19 cellular contexts compared by ENCODE assay signal in genomic region chr14:97697772-97698171, GRCh38.
DNase-seq lines count a peak whose midpoint lies in the region; ATAC-seq, FAIRE-seq and TF ChIP-seq lines count a peak whose summit lies in the region.
"Had no signal": no experiment of that assay in that cellular context is flagged by ENCODE, and none has a peak within 500 bp of the region (broad histone marks: within the 10 kb centered on the region; RNA-seq: fewer than 3 reads in every experiment).

No MANE protein-coding gene starts in this region.

- no peak overlapping the region for H3K27ac ChIP-seq in CD4-positive, CD25-positive, alpha-beta regulatory T cell (ENCODE audit: insufficient read depth, low read length, poor library complexity, severe bottlenecking)
- H3K27ac ChIP-seq: colonic mucosa, HL-60, right atrium auricular region had no signal

- no peaks in the 10 kb centered on the region for H3K9me3 ChIP-seq in CD4-positive, CD25-positive, alpha-beta regulatory T cell (ENCODE audit: control insufficient read depth in 2 of 2, low read length in 2 of 2)
- H3K9me3 ChIP-seq: colonic mucosa had no signal

- H3K36me3 Mint-ChIP-seq in CD4-positive, CD25-positive, alpha-beta regulatory T cell = peaks cover 3% of the 10 kb centered on the region
- peaks cover 34% of the 10 kb centered on the region for H3K36me3 Mint-ChIP-seq in activated CD4-positive, alpha-beta memory T cell treated with anti-CD3 and anti-CD28 coated beads, Interleukin-2, amount 10 ng/mL, durations not matched to agents 7 days and 5 days (ENCODE audit: low read depth)

- POLR2A ChIA-PET in activated CD4-positive, alpha-beta memory T cell treated with anti-CD3 and anti-CD28 coated beads, Interleukin-2, amount 10 ng/mL, durations not matched to agents 7 days and 5 days (lab: Charles Lee) = interaction anchor here (0.7 to 1.8 kb wide), 5 partner anchors 10 to 95 kb away, joined by 3 to 10 read pairs (median 3); no protein-coding TSS in a partner anchor

- H3K4me1 ChIP-seq in CD4-positive, CD25-positive, alpha-beta regulatory T cell (ENCODE audit: control insufficient read depth, insufficient read depth, low read length, poor library complexity, severe bottlenecking) = peaks cover 25% of the 10 kb centered on the region
- H3K4me1 ChIP-seq: colonic mucosa, right atrium auricular region had no signal

- CTCF ChIA-PET in activated CD4-positive, alpha-beta memory T cell treated with anti-CD3 and anti-CD28 coated beads, Interleukin-2, amount 10 ng/mL, durations not matched to agents 7 days and 5 days (lab: Charles Lee) = no interaction called here

- peaks cover 8 to 49% (median 33%) of the 10 kb centered on the region in 4 donors for H3K4me1 Mint-ChIP-seq in CD4-positive, CD25-positive, alpha-beta regulatory T cell
- H3K4me1 Mint-ChIP-seq in activated CD4-positive, alpha-beta memory T cell treated with anti-CD3 and anti-CD28 coated beads, Interleukin-2, amount 10 ng/mL, durations not matched to agents 7 days and 5 days = peaks cover 44% of the 10 kb centered on the region

- FAIRE-seq in GM12892 (lab: Jason Lieb, UNC) = peak; percentile 95

- H3K9me3 Mint-ChIP-seq in CD4-positive, CD25-positive, alpha-beta regulatory T cell = peaks cover 0 to 5% (median 0%) of the 10 kb centered on the region in 7 donors
- H3K9me3 Mint-ChIP-seq in activated CD4-positive, alpha-beta memory T cell treated with anti-CD3 and anti-CD28 coated beads, Interleukin-2, amount 10 ng/mL, durations not matched to agents 7 days and 5 days = peaks cover 22% of the 10 kb centered on the region

- H3K4me3 ChIP-seq in CD4-positive, CD25-positive, alpha-beta regulatory T cell (ENCODE audit: low read depth, low read length) = peak overlapping the region; percentile 11
- H3K4me3 ChIP-seq: colonic mucosa, right atrium auricular region had no signal

- no peaks in the 10 kb centered on the region for H3K27me3 Mint-ChIP-seq in CD4-positive, CD25-positive, alpha-beta regulatory T cell
- H3K27me3 Mint-ChIP-seq in activated CD4-positive, alpha-beta memory T cell treated with anti-CD3 and anti-CD28 coated beads, Interleukin-2, amount 10 ng/mL, durations not matched to agents 7 days and 5 days = no peaks in the 10 kb centered on the region

- TF ChIP-seq POLR2A in GM12892 (IDR thresholded peaks at IDR 0.05; ENCODE audit: low read depth, low read length) = no peak

- DNase-seq in CD4-positive, CD25-positive, alpha-beta regulatory T cell = peak in 1 of 3 donors; percentile 50
- DNase-seq in GM12892 (ENCODE audit: insufficient read length) (no peak), superior temporal gyrus (ENCODE audit: extremely low spot score) (no peak)
- peak; percentile 44 for DNase-seq in activated CD4-positive, alpha-beta memory T cell treated with anti-CD3 and anti-CD28 coated beads, Interleukin-2, amount 10 ng/mL, durations not matched to agents 7 days and 5 days
- DNase-seq in effector CD4-positive, alpha-beta T cell = peak; percentile 8
- no peak for DNase-seq in activated effector memory CD4-positive, alpha-beta T cell treated with anti-CD3 and anti-CD28 coated beads, Interleukin-2, amount 50 U/mL, for 16 hours
- DNase-seq: AML-193; anterior cingulate cortex; colonic mucosa; glutamatergic neuron; H7; KBM-7; mesendoderm; NCI-H1092 treated with DMSO at 0.1 percent for 48 hours; stimulated activated CD4-positive, alpha-beta T cell treated with anti-CD3 and anti-CD28 coated beads, Interleukin-2, amount 100 ng/mL, for 48 hours had no signal

- no peak for ATAC-seq in CD4-positive, CD25-positive, alpha-beta regulatory T cell (ENCODE audit: low read depth in 2 of 2)
- ATAC-seq in HG03442 (IDR thresholded peaks at IDR 0.05; ENCODE audit: unreplicated experiment) (no peak), GM19455 (IDR thresholded peaks at IDR 0.05; ENCODE audit: unreplicated experiment) (no peak)

- no peak overlapping the region for H3K4me3 Mint-ChIP-seq in CD4-positive, CD25-positive, alpha-beta regulatory T cell
- no peak overlapping the region for H3K4me3 Mint-ChIP-seq in activated CD4-positive, alpha-beta memory T cell treated with anti-CD3 and anti-CD28 coated beads, Interleukin-2, amount 10 ng/mL, durations not matched to agents 7 days and 5 days

- no peaks in the 10 kb centered on the region for H3K27me3 ChIP-seq in CD4-positive, CD25-positive, alpha-beta regulatory T cell (ENCODE audit: control insufficient read depth, insufficient read depth, low read length)
- H3K27me3 ChIP-seq: colonic mucosa, right atrium auricular region had no signal

- peak overlapping the region; percentile 77 to 90 (median 78) for H3K27ac Mint-ChIP-seq in CD4-positive, CD25-positive, alpha-beta regulatory T cell
- H3K27ac Mint-ChIP-seq in activated CD4-positive, alpha-beta memory T cell treated with anti-CD3 and anti-CD28 coated beads, Interleukin-2, amount 10 ng/mL, durations not matched to agents 7 days and 5 days = peak overlapping the region; percentile 64

- H3K36me3 ChIP-seq in CD4-positive, CD25-positive, alpha-beta regulatory T cell (ENCODE audit: control insufficient read depth, insufficient read depth, low read length) = no peaks in the 10 kb centered on the region
- H3K36me3 ChIP-seq: colonic mucosa, right atrium auricular region had no signal

Comparison
In these comparisons a context has a peak if more than half of its experiments do, and no peak if none do; other contexts are left out.
1. DNase-seq: peak in activated CD4-positive, alpha-beta memory T cell treated with anti-CD3 and anti-CD28 coated beads, Interleukin-2, amount 10 ng/mL, durations not matched to agents 7 days and 5 days (single experiment) and effector CD4-positive, alpha-beta T cell (single experiment); none in GM12892 (single experiment), activated effector memory CD4-positive, alpha-beta T cell treated with anti-CD3 and anti-CD28 coated beads, Interleukin-2, amount 50 U/mL, for 16 hours (single experiment) and superior temporal gyrus (single experiment).